1 cellular context compared by ENCODE assay signal in genomic region chr1:147669475-147670318, GRCh38.
TF ChIP-seq lines count a peak whose summit lies in the region.

No MANE protein-coding gene starts in this region.

TF ChIP-seq in HepG2, 621 proteins besides CTCF, POLR2A, EP300 and RAD21 (continued from another document and continues in another):
- no peak for TF ChIP-seq ATF6 (CRISPR knock-in tag; conservative IDR thresholded peaks at IDR 0.05)
- TF ChIP-seq ZNF720 (CRISPR knock-in tag; IDR thresholded peaks at IDR 0.05), result no peak
- peak; percentile 25; the same call in 1 of the 2 replicates for TF ChIP-seq SNAPC2 (CRISPR knock-in tag; IDR thresholded peaks at IDR 0.05)
- TF ChIP-seq CHD4 (IDR thresholded peaks at IDR 0.05; ENCODE audit: borderline replicate concordance, low read length), result no peak
- no peak for TF ChIP-seq ZNF557 (CRISPR knock-in tag; IDR thresholded peaks at IDR 0.05)
- TF ChIP-seq SOX5 (CRISPR knock-in tag; IDR thresholded peaks at IDR 0.05; ENCODE audit: borderline replicate concordance), result no peak
- no peak; the same call in 1 of the 2 replicates for TF ChIP-seq RXRB (CRISPR knock-in tag; IDR thresholded peaks at IDR 0.05; ENCODE audit: borderline replicate concordance)
- no peak for TF ChIP-seq ZFP36L2 (CRISPR knock-in tag; IDR thresholded peaks at IDR 0.05)
- no peak for TF ChIP-seq ZNF234 (CRISPR knock-in tag; conservative IDR thresholded peaks at IDR 0.05)
- no peak for TF ChIP-seq KMT2B (CRISPR knock-in tag; IDR thresholded peaks at IDR 0.05)
- TF ChIP-seq ZMYM2 (CRISPR knock-in tag; IDR thresholded peaks at IDR 0.05), result 0 out of 2 replicates have a peak, but pooled peaks have one; percentile 26
- no peak for TF ChIP-seq ZNF576 (CRISPR knock-in tag; IDR thresholded peaks at IDR 0.05)
- no peak for TF ChIP-seq TBL1XR1 (IDR thresholded peaks at IDR 0.05; ENCODE audit: borderline replicate concordance, low read length, partially characterized antibody)
- TF ChIP-seq SIN3B (IDR thresholded peaks at IDR 0.05; ENCODE audit: low read length), result no peak
- TF ChIP-seq BCL6 (CRISPR knock-in tag; IDR thresholded peaks at IDR 0.05), result no peak
- peak; percentile 67; the same call in 1 of the 2 replicates for TF ChIP-seq ATF7-NPFF (CRISPR knock-in tag; IDR thresholded peaks at IDR 0.05; ENCODE audit: low read depth)
- no peak for TF ChIP-seq ZNF180 (CRISPR knock-in tag; IDR thresholded peaks at IDR 0.05; ENCODE audit: borderline replicate concordance, low read depth)
- TF ChIP-seq MBNL3 (CRISPR knock-in tag; conservative IDR thresholded peaks at IDR 0.05), result no peak
- TF ChIP-seq ZNF451 (CRISPR knock-in tag; IDR thresholded peaks at IDR 0.05), result no peak; the same call in 1 of the 2 replicates
- peak; percentile 58; the same call in 1 of the 2 replicates for TF ChIP-seq ZIK1 (CRISPR knock-in tag; IDR thresholded peaks at IDR 0.05; ENCODE audit: borderline replicate concordance, low read depth)
- TF ChIP-seq BRCA1 (CRISPR knock-in tag; IDR thresholded peaks at IDR 0.05), result no peak
- TF ChIP-seq CHCHD3 (CRISPR knock-in tag; IDR thresholded peaks at IDR 0.05), result no peak; the same call in 1 of the 2 replicates
- TF ChIP-seq SRSF1 (optimal IDR thresholded peaks at IDR 0.05; ENCODE audit: low read depth, low read length), result peak; percentile 4
- TF ChIP-seq HNRNPLL (IDR thresholded peaks at IDR 0.05; ENCODE audit: low read depth, low read length, poor library complexity, severe bottlenecking), result peak; percentile 61
- TF ChIP-seq TARDBP (CRISPR knock-in tag; IDR thresholded peaks at IDR 0.05), result no peak
- TF ChIP-seq MIXL1 (CRISPR knock-in tag; IDR thresholded peaks at IDR 0.05), result no peak
- TF ChIP-seq ARNTL (CRISPR knock-in tag; IDR thresholded peaks at IDR 0.05), result peak; percentile 39; the same call in 1 of the 2 replicates
- no peak for TF ChIP-seq NFYC (CRISPR knock-in tag; IDR thresholded peaks at IDR 0.05)
- TF ChIP-seq TSC22D2 (CRISPR knock-in tag; IDR thresholded peaks at IDR 0.05; ENCODE audit: borderline replicate concordance), result no peak
- peak; percentile 69 for TF ChIP-seq ZBTB7B (CRISPR knock-in tag; IDR thresholded peaks at IDR 0.05)
- no peak for TF ChIP-seq RFX3 (CRISPR knock-in tag; IDR thresholded peaks at IDR 0.05)
- no peak for TF ChIP-seq PRPF4 (IDR thresholded peaks at IDR 0.05; ENCODE audit: low read depth, low read length, poor library complexity, severe bottlenecking)
- no peak for TF ChIP-seq HHEX (CRISPR knock-in tag; IDR thresholded peaks at IDR 0.05)
- TF ChIP-seq ZC3H13 (CRISPR knock-in tag; IDR thresholded peaks at IDR 0.05), result 0 out of 2 replicates have a peak, but pooled peaks have one; percentile 19
- no peak for TF ChIP-seq ZNF317 (CRISPR knock-in tag; IDR thresholded peaks at IDR 0.05)
- no peak for TF ChIP-seq ZNF770 (CRISPR knock-in tag; IDR thresholded peaks at IDR 0.05)
- peak; percentile 87 for TF ChIP-seq ZXDC (CRISPR knock-in tag; IDR thresholded peaks at IDR 0.05)
- TF ChIP-seq ZNF891 (CRISPR knock-in tag; IDR thresholded peaks at IDR 0.05), result no peak
- no peak for TF ChIP-seq FIP1L1 (IDR thresholded peaks at IDR 0.05; ENCODE audit: borderline replicate concordance, insufficient read depth, low read depth, low read length)
- TF ChIP-seq RBAK (CRISPR knock-in tag; IDR thresholded peaks at IDR 0.05), result no peak
- no peak for TF ChIP-seq ZNF224 (CRISPR knock-in tag; IDR thresholded peaks at IDR 0.05)
- peak; percentile 83 for TF ChIP-seq ZNF589 (CRISPR knock-in tag; conservative IDR thresholded peaks at IDR 0.05)
- peak; percentile 83 for TF ChIP-seq ZNF546 (CRISPR knock-in tag; conservative IDR thresholded peaks at IDR 0.05)
- no peak for TF ChIP-seq ZFP37 (CRISPR knock-in tag; IDR thresholded peaks at IDR 0.05; ENCODE audit: borderline replicate concordance)
- TF ChIP-seq NR2F6 (IDR thresholded peaks at IDR 0.05), result no peak
- peak; percentile 18; the same call in 1 of the 2 replicates for TF ChIP-seq NR2F6 (CRISPR knock-in tag; IDR thresholded peaks at IDR 0.05)
- no peak for TF ChIP-seq ZBTB21 (CRISPR knock-in tag; IDR thresholded peaks at IDR 0.05)
- TF ChIP-seq GLMP (CRISPR knock-in tag; IDR thresholded peaks at IDR 0.05; ENCODE audit: borderline replicate concordance), result no peak
- no peak for TF ChIP-seq ZBTB34 (CRISPR knock-in tag; IDR thresholded peaks at IDR 0.05)
- no peak for TF ChIP-seq ZNF660 (CRISPR knock-in tag; IDR thresholded peaks at IDR 0.05; ENCODE audit: borderline replicate concordance, low read depth)
- peak; percentile 62; the same call in 1 of the 2 replicates for TF ChIP-seq ZNF30 (CRISPR knock-in tag; IDR thresholded peaks at IDR 0.05)
- peak; percentile 41 for TF ChIP-seq HDAC1 (CRISPR knock-in tag; IDR thresholded peaks at IDR 0.05)
- TF ChIP-seq TEAD3 (CRISPR knock-in tag; optimal IDR thresholded peaks at IDR 0.05; ENCODE audit: borderline replicate concordance), result no peak
- 0 out of 2 replicates have a peak, but pooled peaks have one; percentile 64 for TF ChIP-seq ZNF343 (CRISPR knock-in tag; IDR thresholded peaks at IDR 0.05)
- TF ChIP-seq HIVEP1 (CRISPR knock-in tag; IDR thresholded peaks at IDR 0.05), result no peak
- TF ChIP-seq ARHGAP35 (CRISPR knock-in tag; IDR thresholded peaks at IDR 0.05; ENCODE audit: borderline replicate concordance), result peak; percentile 84
- peak; percentile 60; the same call in 1 of the 2 replicates for TF ChIP-seq ZSCAN21 (CRISPR knock-in tag; IDR thresholded peaks at IDR 0.05; ENCODE audit: borderline replicate concordance)
- no peak for TF ChIP-seq KDM6A (CRISPR knock-in tag; IDR thresholded peaks at IDR 0.05; ENCODE audit: low read depth)
- 0 out of 2 replicates have a peak, but pooled peaks have one; percentile 29 for TF ChIP-seq NR2C2 (CRISPR knock-in tag; IDR thresholded peaks at IDR 0.05; ENCODE audit: borderline replicate concordance)
- no peak for TF ChIP-seq YEATS2 (CRISPR knock-in tag; IDR thresholded peaks at IDR 0.05; ENCODE audit: borderline replicate concordance)
- no peak; the same call in 1 of the 2 replicates for TF ChIP-seq THRA (CRISPR knock-in tag; IDR thresholded peaks at IDR 0.05; ENCODE audit: borderline replicate concordance)
- no peak for TF ChIP-seq PBX3 (CRISPR knock-in tag; IDR thresholded peaks at IDR 0.05; ENCODE audit: borderline replicate concordance)
- TF ChIP-seq AGO2 (optimal IDR thresholded peaks at IDR 0.05; ENCODE audit: low read depth, low read length), result peak; percentile 87
- no peak for TF ChIP-seq LCORL (IDR thresholded peaks at IDR 0.05)
- no peak for TF ChIP-seq LCORL (CRISPR knock-in tag; IDR thresholded peaks at IDR 0.05)
- TF ChIP-seq TCF7L2 (IDR thresholded peaks at IDR 0.05; ENCODE audit: low read depth, low read length), result no peak
- TF ChIP-seq E2F5 (CRISPR knock-in tag; conservative IDR thresholded peaks at IDR 0.05), result no peak
- TF ChIP-seq SKI (IDR thresholded peaks at IDR 0.05; ENCODE audit: partially characterized antibody), result no peak
- no peak for TF ChIP-seq ELF3 (CRISPR knock-in tag; IDR thresholded peaks at IDR 0.05)
- TF ChIP-seq ZNF12 (CRISPR knock-in tag; IDR thresholded peaks at IDR 0.05), result no peak
- no peak for TF ChIP-seq CHD2 (IDR thresholded peaks at IDR 0.05; ENCODE audit: low read depth, low read length)
- TF ChIP-seq REL (CRISPR knock-in tag; conservative IDR thresholded peaks at IDR 0.05), result peak; percentile 70
